39 cellular contexts compared by ENCODE assay signal in genomic region chr20:17640875-17641378, GRCh38. TPM values are rescaled to one million over a fixed set of nuclear protein-coding genes. Genes with fewer than 3 reads are reported as not detected.
"Had no signal": no experiment of that assay in that cellular context is flagged by ENCODE, and none has a peak within 500 bp of the region (broad histone marks: within the 10 kb centered on the region; RNA-seq: fewer than 3 reads in every experiment).

No MANE protein-coding gene starts in this region.

- H3K27me3 Mint-ChIP-seq: activated B cell treated with CpG ODN at 0.5 μM for 24 hours; activated CD4-positive, alpha-beta memory T cell treated with anti-CD3 and anti-CD28 coated beads, Interleukin-2, amount 10 ng/mL, durations not matched to agents 7 days and 5 days; activated naive CD8-positive, alpha-beta T cell treated with anti-CD3 and anti-CD28 coated beads for 36 hours; activated T-helper 17 cell treated with anti-CD3 and anti-CD28 coated beads, Interleukin-2, amount 50 U/mL, for 72 hours had no signal

- H3K9me3 Mint-ChIP-seq: activated B cell treated with CpG ODN at 0.5 μM for 24 hours; activated CD4-positive, alpha-beta memory T cell treated with anti-CD3 and anti-CD28 coated beads, Interleukin-2, amount 10 ng/mL, durations not matched to agents 7 days and 5 days; activated naive CD8-positive, alpha-beta T cell treated with anti-CD3 and anti-CD28 coated beads for 36 hours; activated T-cell treated with anti-CD3 and anti-CD28 coated beads, Interleukin-2, amount 50 U/mL, for 72 hours; activated T-helper 17 cell treated with anti-CD3 and anti-CD28 coated beads, Interleukin-2, amount 50 U/mL, for 72 hours had no signal

- H3K36me3 Mint-ChIP-seq: activated naive CD8-positive, alpha-beta T cell treated with anti-CD3 and anti-CD28 coated beads for 36 hours had no signal

- H3K9me3 ChIP-seq: ascending aorta, breast epithelium, Peyer's patch had no signal

- H3K27ac ChIP-seq: ascending aorta, breast epithelium, KMS-11, Peyer's patch, VCaP had no signal

- H3K4me3 Mint-ChIP-seq: activated B cell treated with CpG ODN at 0.5 μM for 24 hours; activated CD4-positive, alpha-beta memory T cell treated with anti-CD3 and anti-CD28 coated beads, Interleukin-2, amount 10 ng/mL, durations not matched to agents 7 days and 5 days; activated naive CD8-positive, alpha-beta T cell treated with anti-CD3 and anti-CD28 coated beads for 36 hours; activated T-cell treated with anti-CD3 and anti-CD28 coated beads, Interleukin-2, amount 50 U/mL, for 72 hours; activated T-helper 17 cell treated with anti-CD3 and anti-CD28 coated beads, Interleukin-2, amount 50 U/mL, for 72 hours had no signal

- H3K9ac ChIP-seq: KMS-11 had no signal

- ATAC-seq: activated T-cell treated with anti-CD3 and anti-CD28 coated beads, Interleukin-2, amount 50 U/mL, for 72 hours; activated T-helper 17 cell treated with anti-CD3 and anti-CD28 coated beads, Interleukin-2, amount 50 U/mL, for 72 hours; PC-3 had no signal

- H3K4me1 Mint-ChIP-seq: activated CD4-positive, alpha-beta memory T cell treated with anti-CD3 and anti-CD28 coated beads, Interleukin-2, amount 10 ng/mL, durations not matched to agents 7 days and 5 days; activated naive CD8-positive, alpha-beta T cell treated with anti-CD3 and anti-CD28 coated beads for 36 hours; activated T-helper 17 cell treated with anti-CD3 and anti-CD28 coated beads, Interleukin-2, amount 50 U/mL, for 72 hours had no signal

- H3K4me2 ChIP-seq: KMS-11 had no signal

- H3K36me3 ChIP-seq: breast epithelium had no signal

- DNase-seq: activated B cell treated with CpG ODN at 0.5 μM for 24 hours; activated CD4-positive, alpha-beta memory T cell treated with anti-CD3 and anti-CD28 coated beads, Interleukin-2, amount 10 ng/mL, durations not matched to agents 7 days and 5 days; activated CD4-positive, alpha-beta T cell treated with anti-CD3 and anti-CD28 coated beads for 48 hours; activated CD4-positive, CD25-positive, alpha-beta regulatory T cell treated with anti-CD3 and anti-CD28 coated beads, Interleukin-2, amount 50 U/mL, for 72 hours; activated effector memory CD4-positive, alpha-beta T cell treated with anti-CD3 and anti-CD28 coated beads, Interleukin-2, amount 50 U/mL, for 16 hours; activated naive CD4-positive, alpha-beta T cell; activated naive CD4-positive, alpha-beta T cell treated with anti-CD3 and anti-CD28 coated beads, Interleukin-2, amount 50 U/mL, for 16 hours; activated naive CD8-positive, alpha-beta T cell treated with anti-CD3 and anti-CD28 coated beads for 36 hours; activated T-cell treated with anti-CD3 and anti-CD28 coated beads, Interleukin-2, amount 50 U/mL, for 1 hour; activated T-cell treated with anti-CD3 and anti-CD28 coated beads, Interleukin-2, amount 50 U/mL, for 72 hours; amniotic stem cell; MM.1S; MV-4-11; NCI-H1092; NCI-H146; NCI-H187; NCI-H2029 treated with DMSO at 0.1 percent for 48 hours; NCI-H2107; NCI-H2171; NCI-H510A; NCI-H526; NCI-H748 treated with DMSO at 0.1 percent for 48 hours; NK-92 treated with Interleukin-12 subunit alpha and Interleukin-12 subunit beta, amount 100 ng/mL, for 24 hours; PC-3; Peyer's patch; RPMI8226; SW 1271; T-helper 1 cell; T-helper 2 cell; T-helper 9 cell had no signal

- H3K4me3 ChIP-seq: ascending aorta, breast epithelium, Peyer's patch had no signal

- H3K27ac Mint-ChIP-seq: activated B cell treated with CpG ODN at 0.5 μM for 24 hours; activated CD4-positive, alpha-beta memory T cell treated with anti-CD3 and anti-CD28 coated beads, Interleukin-2, amount 10 ng/mL, durations not matched to agents 7 days and 5 days; activated naive CD8-positive, alpha-beta T cell treated with anti-CD3 and anti-CD28 coated beads for 36 hours; activated T-cell treated with anti-CD3 and anti-CD28 coated beads, Interleukin-2, amount 50 U/mL, for 72 hours had no signal

- H3K4me1 ChIP-seq: breast epithelium had no signal

- H3K27me3 ChIP-seq: ascending aorta, breast epithelium, Peyer's patch had no signal

RNA-seq across cellular contexts. Expression of gene BANF2, which starts 58.8 kb away (rescaled TPM):
- total RNA-seq: activated B cell treated with CpG ODN at 0.5 μM for 24 hours; activated CD4-positive, alpha-beta memory T cell treated with anti-CD3 and anti-CD28 coated beads, Interleukin-2, amount 10 ng/mL, durations not matched to agents 7 days and 5 days; activated CD8-positive, alpha-beta memory T cell treated with anti-CD3 and anti-CD28 coated beads for 36 hours; activated naive CD8-positive, alpha-beta T cell treated with anti-CD3 and anti-CD28 coated beads for 36 hours; activated T-cell treated with anti-CD3 and anti-CD28 coated beads, Interleukin-2, amount 50 U/mL, for 72 hours; activated T-helper 17 cell treated with anti-CD3 and anti-CD28 coated beads, Interleukin-2, amount 50 U/mL, for 72 hours; ascending aorta; breast epithelium; cardiac septum; LHCN-M2; PC-3; Peyer's patch; Right ventricle myocardium superior had no signal
